ENCODE assay signal across 1 cellular context in the genomic region with DNA sequence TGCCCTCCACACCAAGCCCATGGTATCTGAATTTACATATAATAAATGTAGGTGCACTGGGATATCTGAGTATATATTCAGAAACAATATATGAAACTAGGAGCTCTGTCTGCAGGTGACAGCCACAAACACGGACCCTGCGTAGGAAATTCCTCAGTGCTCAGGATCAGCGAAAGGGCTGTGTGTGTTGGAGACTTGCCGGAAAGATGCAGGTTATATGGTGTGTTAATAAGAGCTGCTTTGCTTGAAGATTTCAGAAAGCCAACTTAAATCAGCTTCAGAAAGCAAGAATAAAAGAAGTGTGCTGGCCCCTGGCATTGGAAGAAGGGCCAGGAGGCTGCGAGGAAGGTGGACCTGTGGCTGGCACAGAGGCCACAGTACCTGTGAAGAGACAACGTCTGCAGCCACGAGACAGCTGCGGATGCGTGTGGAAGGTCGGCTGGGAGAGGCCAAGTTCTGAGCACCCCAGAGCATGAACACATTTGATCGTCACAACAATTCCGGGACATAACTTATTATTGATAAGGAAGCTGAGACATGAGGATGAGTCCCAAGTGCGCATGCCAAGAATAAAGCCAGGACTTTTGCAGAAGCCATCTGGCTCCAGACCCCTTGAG.
TF ChIP-seq lines count a peak whose summit lies in the region.

No MANE protein-coding gene starts in this region.

TF ChIP-seq in HepG2, 621 proteins besides CTCF, POLR2A, EP300 and RAD21:
- TF ChIP-seq, protein P1, sequence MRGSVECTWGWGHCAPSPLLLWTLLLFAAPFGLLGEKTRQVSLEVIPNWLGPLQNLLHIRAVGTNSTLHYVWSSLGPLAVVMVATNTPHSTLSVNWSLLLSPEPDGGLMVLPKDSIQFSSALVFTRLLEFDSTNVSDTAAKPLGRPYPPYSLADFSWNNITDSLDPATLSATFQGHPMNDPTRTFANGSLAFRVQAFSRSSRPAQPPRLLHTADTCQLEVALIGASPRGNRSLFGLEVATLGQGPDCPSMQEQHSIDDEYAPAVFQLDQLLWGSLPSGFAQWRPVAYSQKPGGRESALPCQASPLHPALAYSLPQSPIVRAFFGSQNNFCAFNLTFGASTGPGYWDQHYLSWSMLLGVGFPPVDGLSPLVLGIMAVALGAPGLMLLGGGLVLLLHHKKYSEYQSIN (CRISPR knock-in tag; IDR thresholded peaks at IDR 0.05; ENCODE audit: borderline replicate concordance): no peak
- no peak for TF ChIP-seq ZNF672 (CRISPR knock-in tag; IDR thresholded peaks at IDR 0.05)
- TF ChIP-seq, protein P2, sequence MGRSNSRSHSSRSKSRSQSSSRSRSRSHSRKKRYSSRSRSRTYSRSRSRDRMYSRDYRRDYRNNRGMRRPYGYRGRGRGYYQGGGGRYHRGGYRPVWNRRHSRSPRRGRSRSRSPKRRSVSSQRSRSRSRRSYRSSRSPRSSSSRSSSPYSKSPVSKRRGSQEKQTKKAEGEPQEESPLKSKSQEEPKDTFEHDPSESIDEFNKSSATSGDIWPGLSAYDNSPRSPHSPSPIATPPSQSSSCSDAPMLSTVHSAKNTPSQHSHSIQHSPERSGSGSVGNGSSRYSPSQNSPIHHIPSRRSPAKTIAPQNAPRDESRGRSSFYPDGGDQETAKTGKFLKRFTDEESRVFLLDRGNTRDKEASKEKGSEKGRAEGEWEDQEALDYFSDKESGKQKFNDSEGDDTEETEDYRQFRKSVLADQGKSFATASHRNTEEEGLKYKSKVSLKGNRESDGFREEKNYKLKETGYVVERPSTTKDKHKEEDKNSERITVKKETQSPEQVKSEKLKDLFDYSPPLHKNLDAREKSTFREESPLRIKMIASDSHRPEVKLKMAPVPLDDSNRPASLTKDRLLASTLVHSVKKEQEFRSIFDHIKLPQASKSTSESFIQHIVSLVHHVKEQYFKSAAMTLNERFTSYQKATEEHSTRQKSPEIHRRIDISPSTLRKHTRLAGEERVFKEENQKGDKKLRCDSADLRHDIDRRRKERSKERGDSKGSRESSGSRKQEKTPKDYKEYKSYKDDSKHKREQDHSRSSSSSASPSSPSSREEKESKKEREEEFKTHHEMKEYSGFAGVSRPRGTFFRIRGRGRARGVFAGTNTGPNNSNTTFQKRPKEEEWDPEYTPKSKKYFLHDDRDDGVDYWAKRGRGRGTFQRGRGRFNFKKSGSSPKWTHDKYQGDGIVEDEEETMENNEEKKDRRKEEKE (IDR thresholded peaks at IDR 0.05): no peak
- no peak for TF ChIP-seq AKAP8 (CRISPR knock-in tag; IDR thresholded peaks at IDR 0.05)
- TF ChIP-seq ZNF160 (CRISPR knock-in tag; IDR thresholded peaks at IDR 0.05): no peak
- TF ChIP-seq ARID2 (CRISPR knock-in tag; IDR thresholded peaks at IDR 0.05; ENCODE audit: borderline replicate concordance): no peak
- TF ChIP-seq MTF1 (CRISPR knock-in tag; IDR thresholded peaks at IDR 0.05): no peak
- TF ChIP-seq, protein P3, sequence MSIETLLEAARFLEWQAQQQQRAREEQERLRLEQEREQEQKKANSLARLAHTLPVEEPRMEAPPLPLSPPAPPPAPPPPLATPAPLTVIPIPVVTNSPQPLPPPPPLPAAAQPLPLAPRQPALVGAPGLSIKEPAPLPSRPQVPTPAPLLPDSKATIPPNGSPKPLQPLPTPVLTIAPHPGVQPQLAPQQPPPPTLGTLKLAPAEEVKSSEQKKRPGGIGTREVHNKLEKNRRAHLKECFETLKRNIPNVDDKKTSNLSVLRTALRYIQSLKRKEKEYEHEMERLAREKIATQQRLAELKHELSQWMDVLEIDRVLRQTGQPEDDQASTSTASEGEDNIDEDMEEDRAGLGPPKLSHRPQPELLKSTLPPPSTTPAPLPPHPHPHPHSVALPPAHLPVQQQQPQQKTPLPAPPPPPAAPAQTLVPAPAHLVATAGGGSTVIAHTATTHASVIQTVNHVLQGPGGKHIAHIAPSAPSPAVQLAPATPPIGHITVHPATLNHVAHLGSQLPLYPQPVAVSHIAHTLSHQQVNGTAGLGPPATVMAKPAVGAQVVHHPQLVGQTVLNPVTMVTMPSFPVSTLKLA (IDR thresholded peaks at IDR 0.05): no peak
- no peak for TF ChIP-seq SCMH1 (CRISPR knock-in tag; IDR thresholded peaks at IDR 0.05; ENCODE audit: borderline replicate concordance)
- no peak for TF ChIP-seq SRF (IDR thresholded peaks at IDR 0.05; ENCODE audit: low read depth, low read length)
- TF ChIP-seq ARNTL (CRISPR knock-in tag; IDR thresholded peaks at IDR 0.05): no peak
- no peak for TF ChIP-seq ZNF615 (CRISPR knock-in tag; IDR thresholded peaks at IDR 0.05; ENCODE audit: borderline replicate concordance)
- TF ChIP-seq, protein P4, sequence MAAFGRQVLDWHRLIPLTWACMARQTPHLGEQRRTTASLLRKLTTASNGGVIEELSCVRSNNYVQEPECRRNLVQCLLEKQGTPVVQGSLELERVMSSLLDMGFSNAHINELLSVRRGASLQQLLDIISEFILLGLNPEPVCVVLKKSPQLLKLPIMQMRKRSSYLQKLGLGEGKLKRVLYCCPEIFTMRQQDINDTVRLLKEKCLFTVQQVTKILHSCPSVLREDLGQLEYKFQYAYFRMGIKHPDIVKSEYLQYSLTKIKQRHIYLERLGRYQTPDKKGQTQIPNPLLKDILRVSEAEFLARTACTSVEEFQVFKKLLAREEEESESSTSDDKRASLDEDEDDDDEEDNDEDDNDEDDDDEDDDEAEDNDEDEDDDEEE (CRISPR knock-in tag; IDR thresholded peaks at IDR 0.05): no peak
